Comparison of ENCODE assay signal across 8 cellular contexts in genomic region chr13:31162151-31163008, GRCh38. TPM values are rescaled to one million over a fixed set of nuclear protein-coding genes. Genes with fewer than 3 reads are reported as not detected.
DNase-seq lines count a peak whose midpoint lies in the region; ATAC-seq and TF ChIP-seq lines count a peak whose summit lies in the region.

No MANE protein-coding gene starts in this region.

- DNase-seq in ELF-1 (ENCODE audit: low read depth, low spot score) (peak; percentile 99), H4 (ENCODE audit: low spot score) (peak; percentile 95), LNCaP clone FGC (ENCODE audit: low read depth) (peak; percentile 93), RPMI8226 (peak; percentile 93), fibroblast of the aortic adventitia (ENCODE audit: low read depth) (peak; percentile 98)
- peak; percentile 93 for DNase-seq in activated effector memory CD4-positive, alpha-beta T cell treated with Interleukin-2 at 50 U/mL for 16 hours
- peak; percentile 96 for DNase-seq in natural killer cell treated with Interleukin-12 subunit alpha and Interleukin-12 subunit beta and Interleukin-15 and Interleukin-18, amount 100 ng/mL, for 72 hours (ENCODE audit: low spot score)
- DNase-seq in stimulated activated naive CD8-positive, alpha-beta T cell treated with anti-CD3 and anti-CD28 coated beads, Interleukin-15, Interleukin-2, amounts not matched to agents 100 U/mL and 50 U/mL, for 24 hours: peak; percentile 93

- TF ChIP-seq CTCF in LNCaP clone FGC (IDR thresholded peaks at IDR 0.05; ENCODE audit: control insufficient read depth, extremely low read depth, insufficient read depth): no peak
- TF ChIP-seq CTCF in fibroblast of the aortic adventitia (IDR thresholded peaks at IDR 0.05; ENCODE audit: insufficient read depth, low read length): no peak

- ATAC-seq in natural killer cell treated with Interleukin-12 subunit alpha and Interleukin-12 subunit beta and Interleukin-15 and Interleukin-18, amount 100 ng/mL, for 72 hours: peak; percentile 94 to 96
- ATAC-seq in stimulated activated naive CD8-positive, alpha-beta T cell treated with anti-CD3 and anti-CD28 coated beads, Interleukin-15, Interleukin-2, amounts not matched to agents 100 U/mL and 50 U/mL, for 24 hours: peak; percentile 94

- peak overlapping the region; percentile 87 for H3K4me3 Mint-ChIP-seq in natural killer cell treated with Interleukin-12 subunit alpha and Interleukin-12 subunit beta and Interleukin-15 and Interleukin-18, amount 100 ng/mL, for 72 hours

- peaks cover 23% of the 10 kb centered on the region for H3K36me3 Mint-ChIP-seq in natural killer cell treated with Interleukin-12 subunit alpha and Interleukin-12 subunit beta and Interleukin-15 and Interleukin-18, amount 100 ng/mL, for 72 hours

- no peaks in the 10 kb centered on the region for H3K9me3 Mint-ChIP-seq in natural killer cell treated with Interleukin-12 subunit alpha and Interleukin-12 subunit beta and Interleukin-15 and Interleukin-18, amount 100 ng/mL, for 72 hours

- H3K4me1 Mint-ChIP-seq in natural killer cell treated with Interleukin-12 subunit alpha and Interleukin-12 subunit beta and Interleukin-15 and Interleukin-18, amount 100 ng/mL, for 72 hours (ENCODE audit: low read depth in 2 of 2): peaks cover 26 to 33% of the 10 kb centered on the region in 2 donors

- no peaks in the 10 kb centered on the region for H3K27me3 Mint-ChIP-seq in natural killer cell treated with Interleukin-12 subunit alpha and Interleukin-12 subunit beta and Interleukin-15 and Interleukin-18, amount 100 ng/mL, for 72 hours

- H3K4me3 ChIP-seq in LNCaP clone FGC (ENCODE audit: low read depth, low read length) (peak overlapping the region; percentile 92), fibroblast of the aortic adventitia (ENCODE audit: low read depth, low read length) (peak overlapping the region; percentile 88)

- peak overlapping the region; percentile 87 to 93 for H3K27ac Mint-ChIP-seq in natural killer cell treated with Interleukin-12 subunit alpha and Interleukin-12 subunit beta and Interleukin-15 and Interleukin-18, amount 100 ng/mL, for 72 hours

RNA-seq across cellular contexts. Expression of gene HSPH1, which starts 0.7 kb away (rescaled TPM):
- total RNA-seq in H4 (2014; rRNA removed; shearing (Covaris generic)): 37.7 and 47.6 TPM in 2 replicates
- 51.8 and 69.9 TPM in 2 replicates for total RNA-seq in fibroblast of the aortic adventitia (ENCODE audit: low replicate concordance)
- 100 to 1,000 TPM; 128 to 207 TPM for total RNA-seq in natural killer cell treated with Interleukin-12 subunit alpha and Interleukin-12 subunit beta and Interleukin-15 and Interleukin-18, amount 100 ng/mL, for 72 hours

RNA-seq across cellular contexts. Expression of gene B3GLCT, which starts 37.4 kb away (rescaled TPM):
- 10.3 and 10.9 TPM in 2 replicates for total RNA-seq in H4 (2014; rRNA removed; shearing (Covaris generic))
- total RNA-seq in fibroblast of the aortic adventitia (ENCODE audit: low replicate concordance): 6.8 and 11.6 TPM in 2 replicates
- total RNA-seq in natural killer cell treated with Interleukin-12 subunit alpha and Interleukin-12 subunit beta and Interleukin-15 and Interleukin-18, amount 100 ng/mL, for 72 hours: 1 to 10 TPM; 5.1 to 5.7 TPM

Comparison
In these comparisons a context has a peak if more than half of its experiments do, and no peak if none do; other contexts are left out.
1. Peak in every context shown above with its lines: DNase-seq, ATAC-seq and H3K4me3 ChIP-seq.